ENCODE assay signal across 1 cellular context in genomic region chr20:39269031-39269461, GRCh38.
TF ChIP-seq lines count a peak whose summit lies in the region.

No MANE protein-coding gene starts in this region.

TF ChIP-seq in HepG2, 621 proteins besides CTCF, POLR2A, EP300 and RAD21 (continued from another document):
- TF ChIP-seq CREB3 (CRISPR knock-in tag; IDR thresholded peaks at IDR 0.05) (no peak), ASH2L (IDR thresholded peaks at IDR 0.05; ENCODE audit: insufficient read length, low read depth, low read length) (no peak), NFKBIZ (CRISPR knock-in tag; IDR thresholded peaks at IDR 0.05) (no peak), TARDBP (CRISPR knock-in tag; IDR thresholded peaks at IDR 0.05) (no peak), ZNF713 (CRISPR knock-in tag; IDR thresholded peaks at IDR 0.05) (no peak), CSRNP2 (CRISPR knock-in tag; conservative IDR thresholded peaks at IDR 0.05; ENCODE audit: low read depth) (no peak), BATF2 (CRISPR knock-in tag; IDR thresholded peaks at IDR 0.05) (no peak), CBX2 (IDR thresholded peaks at IDR 0.05; ENCODE audit: low read depth, low read length) (no peak), CBX2 (CRISPR knock-in tag; IDR thresholded peaks at IDR 0.05; ENCODE audit: low read depth) (no peak), MXD4 (CRISPR knock-in tag; IDR thresholded peaks at IDR 0.05) (no peak), ZNF552 (CRISPR knock-in tag; IDR thresholded peaks at IDR 0.05; ENCODE audit: borderline replicate concordance) (no peak), ZNF33A (CRISPR knock-in tag; IDR thresholded peaks at IDR 0.05; ENCODE audit: borderline replicate concordance) (no peak), ZBTB34 (CRISPR knock-in tag; IDR thresholded peaks at IDR 0.05) (no peak), ZNF691 (CRISPR knock-in tag; IDR thresholded peaks at IDR 0.05; ENCODE audit: borderline replicate concordance, low read depth) (peak; percentile 47; the same call in 1 of the 2 replicates), DBP (CRISPR knock-in tag; IDR thresholded peaks at IDR 0.05; ENCODE audit: not compliant biosample characterization) (no peak), ZBTB37 (CRISPR knock-in tag; IDR thresholded peaks at IDR 0.05) (no peak), ELF4 (CRISPR knock-in tag; IDR thresholded peaks at IDR 0.05; ENCODE audit: borderline replicate concordance) (no peak), ZNF256 (CRISPR knock-in tag; conservative IDR thresholded peaks at IDR 0.05) (no peak), ZBTB33 (CRISPR knock-in tag; IDR thresholded peaks at IDR 0.05) (no peak), YEATS2 (CRISPR knock-in tag; IDR thresholded peaks at IDR 0.05; ENCODE audit: borderline replicate concordance) (no peak), ZNF280B (CRISPR knock-in tag; IDR thresholded peaks at IDR 0.05; ENCODE audit: borderline replicate concordance) (peak; percentile 28; the same call in 1 of the 2 replicates), SNAPC4 (CRISPR knock-in tag; IDR thresholded peaks at IDR 0.05) (no peak), ZNF232 (CRISPR knock-in tag; IDR thresholded peaks at IDR 0.05; ENCODE audit: borderline replicate concordance) (no peak), ZNF761 (CRISPR knock-in tag; conservative IDR thresholded peaks at IDR 0.05) (no peak), NFYC (CRISPR knock-in tag; IDR thresholded peaks at IDR 0.05) (no peak), SMC3 (IDR thresholded peaks at IDR 0.05; ENCODE audit: low read length) (peak; percentile 47), NRL (CRISPR knock-in tag; IDR thresholded peaks at IDR 0.05; ENCODE audit: borderline replicate concordance) (0 out of 2 replicates have a peak, but pooled peaks have one; percentile 25), CENPBD1 (CRISPR knock-in tag; IDR thresholded peaks at IDR 0.05; ENCODE audit: borderline replicate concordance, low read depth) (no peak), ZNF44 (CRISPR knock-in tag; IDR thresholded peaks at IDR 0.05) (no peak), GPBP1L1 (CRISPR knock-in tag; IDR thresholded peaks at IDR 0.05) (no peak), ZNF724P (CRISPR knock-in tag; IDR thresholded peaks at IDR 0.05; ENCODE audit: borderline replicate concordance) (no peak), SRSF4 (IDR thresholded peaks at IDR 0.05; ENCODE audit: low read depth, low read length, poor library complexity, severe bottlenecking) (no peak), ZNF460 (CRISPR knock-in tag; IDR thresholded peaks at IDR 0.05; ENCODE audit: borderline replicate concordance) (no peak), ZNF138 (CRISPR knock-in tag; IDR thresholded peaks at IDR 0.05; ENCODE audit: low read depth) (no peak), TCF7L2 (IDR thresholded peaks at IDR 0.05; ENCODE audit: low read depth, low read length) (no peak), MZF1 (CRISPR knock-in tag; IDR thresholded peaks at IDR 0.05; ENCODE audit: borderline replicate concordance) (no peak), PAF1 (CRISPR knock-in tag; IDR thresholded peaks at IDR 0.05) (no peak)
